ENCODE assay signal across 1 cellular context in the genomic region with DNA sequence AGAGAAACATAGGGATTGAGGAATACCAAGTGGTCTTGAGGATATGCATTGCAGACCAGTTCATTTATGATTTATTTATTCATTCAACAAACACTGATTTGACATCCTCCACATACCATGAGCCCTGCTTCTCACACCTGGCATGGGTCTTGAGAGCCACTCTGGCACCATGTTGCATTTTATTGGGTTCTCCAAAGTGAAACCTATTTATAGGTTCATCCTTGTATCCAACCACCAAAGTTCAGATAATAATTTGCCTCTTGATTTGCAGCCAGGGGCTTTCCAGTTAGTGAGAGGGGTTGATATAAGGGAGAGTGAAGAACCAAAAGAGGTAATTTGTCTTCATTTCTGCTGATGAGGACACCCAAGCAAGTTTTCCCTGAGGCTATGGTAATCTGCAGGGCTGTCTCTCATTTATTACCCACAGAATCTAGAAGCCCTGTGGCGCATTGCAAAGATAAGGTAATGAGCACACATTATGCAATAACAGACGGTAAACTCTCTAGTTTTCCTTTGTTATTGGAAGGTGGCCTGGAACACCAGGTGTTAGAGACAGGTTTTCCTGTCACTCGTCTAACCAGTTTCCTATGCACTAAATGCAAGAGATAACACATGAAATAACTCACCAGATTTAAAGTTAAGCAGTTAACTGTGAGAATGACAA.
A peak's percentile ranks its signal among the peaks of the same experiment; 100 is the strongest.
TF ChIP-seq lines count a peak whose summit lies in the region.

No MANE protein-coding gene starts in this region.

TF ChIP-seq in K562, 482 proteins besides CTCF, POLR2A, EP300 and RAD21:
- TF ChIP-seq, protein P1, sequence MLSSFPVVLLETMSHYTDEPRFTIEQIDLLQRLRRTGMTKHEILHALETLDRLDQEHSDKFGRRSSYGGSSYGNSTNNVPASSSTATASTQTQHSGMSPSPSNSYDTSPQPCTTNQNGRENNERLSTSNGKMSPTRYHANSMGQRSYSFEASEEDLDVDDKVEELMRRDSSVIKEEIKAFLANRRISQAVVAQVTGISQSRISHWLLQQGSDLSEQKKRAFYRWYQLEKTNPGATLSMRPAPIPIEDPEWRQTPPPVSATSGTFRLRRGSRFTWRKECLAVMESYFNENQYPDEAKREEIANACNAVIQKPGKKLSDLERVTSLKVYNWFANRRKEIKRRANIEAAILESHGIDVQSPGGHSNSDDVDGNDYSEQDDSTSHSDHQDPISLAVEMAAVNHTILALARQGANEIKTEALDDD (IDR thresholded peaks at IDR 0.05), result 0 out of 2 replicates have a peak, but pooled peaks have one; percentile 21
- peak; percentile 33; the same call in 1 of the 2 replicates for TF ChIP-seq SOX6 (IDR thresholded peaks at IDR 0.05)
- TF ChIP-seq CBX3 (IDR thresholded peaks at IDR 0.05; ENCODE audit: borderline replicate concordance in 1 of 2, low read length in 2 of 2), result no peak
- no peak for TF ChIP-seq ELF1 (tag; IDR thresholded peaks at IDR 0.05)
- TF ChIP-seq, protein P2, sequence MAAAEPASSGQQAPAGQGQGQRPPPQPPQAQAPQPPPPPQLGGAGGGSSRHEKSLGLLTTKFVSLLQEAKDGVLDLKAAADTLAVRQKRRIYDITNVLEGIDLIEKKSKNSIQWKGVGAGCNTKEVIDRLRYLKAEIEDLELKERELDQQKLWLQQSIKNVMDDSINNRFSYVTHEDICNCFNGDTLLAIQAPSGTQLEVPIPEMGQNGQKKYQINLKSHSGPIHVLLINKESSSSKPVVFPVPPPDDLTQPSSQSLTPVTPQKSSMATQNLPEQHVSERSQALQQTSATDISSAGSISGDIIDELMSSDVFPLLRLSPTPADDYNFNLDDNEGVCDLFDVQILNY (CRISPR knock-in tag; IDR thresholded peaks at IDR 0.05), result no peak
- no peak for TF ChIP-seq ZNF274 (IDR thresholded peaks at IDR 0.05; ENCODE audit: borderline replicate concordance, low read depth, low read length)
- no peak for TF ChIP-seq EZH2 (IDR thresholded peaks at IDR 0.05; ENCODE audit: borderline replicate concordance, low read depth, low read length)
- TF ChIP-seq NRF1 (conservative IDR thresholded peaks at IDR 0.05 in 1 of 2, IDR thresholded peaks at IDR 0.05 in 1 of 2), result no peak
- TF ChIP-seq, protein P3, sequence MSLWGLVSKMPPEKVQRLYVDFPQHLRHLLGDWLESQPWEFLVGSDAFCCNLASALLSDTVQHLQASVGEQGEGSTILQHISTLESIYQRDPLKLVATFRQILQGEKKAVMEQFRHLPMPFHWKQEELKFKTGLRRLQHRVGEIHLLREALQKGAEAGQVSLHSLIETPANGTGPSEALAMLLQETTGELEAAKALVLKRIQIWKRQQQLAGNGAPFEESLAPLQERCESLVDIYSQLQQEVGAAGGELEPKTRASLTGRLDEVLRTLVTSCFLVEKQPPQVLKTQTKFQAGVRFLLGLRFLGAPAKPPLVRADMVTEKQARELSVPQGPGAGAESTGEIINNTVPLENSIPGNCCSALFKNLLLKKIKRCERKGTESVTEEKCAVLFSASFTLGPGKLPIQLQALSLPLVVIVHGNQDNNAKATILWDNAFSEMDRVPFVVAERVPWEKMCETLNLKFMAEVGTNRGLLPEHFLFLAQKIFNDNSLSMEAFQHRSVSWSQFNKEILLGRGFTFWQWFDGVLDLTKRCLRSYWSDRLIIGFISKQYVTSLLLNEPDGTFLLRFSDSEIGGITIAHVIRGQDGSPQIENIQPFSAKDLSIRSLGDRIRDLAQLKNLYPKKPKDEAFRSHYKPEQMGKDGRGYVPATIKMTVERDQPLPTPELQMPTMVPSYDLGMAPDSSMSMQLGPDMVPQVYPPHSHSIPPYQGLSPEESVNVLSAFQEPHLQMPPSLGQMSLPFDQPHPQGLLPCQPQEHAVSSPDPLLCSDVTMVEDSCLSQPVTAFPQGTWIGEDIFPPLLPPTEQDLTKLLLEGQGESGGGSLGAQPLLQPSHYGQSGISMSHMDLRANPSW (CRISPR knock-in tag; IDR thresholded peaks at IDR 0.05), result no peak
- TF ChIP-seq CEBPG (CRISPR knock-in tag; IDR thresholded peaks at IDR 0.05), result peak; percentile 30; the same call in 1 of the 2 replicates
- peak; percentile 80 to 82 for TF ChIP-seq CEBPG (tag; conservative IDR thresholded peaks at IDR 0.05 in 1 of 2, IDR thresholded peaks at IDR 0.05 in 1 of 2)
- TF ChIP-seq CEBPB (tag; IDR thresholded peaks at IDR 0.05), result peak; percentile 91
- TF ChIP-seq, protein P4, sequence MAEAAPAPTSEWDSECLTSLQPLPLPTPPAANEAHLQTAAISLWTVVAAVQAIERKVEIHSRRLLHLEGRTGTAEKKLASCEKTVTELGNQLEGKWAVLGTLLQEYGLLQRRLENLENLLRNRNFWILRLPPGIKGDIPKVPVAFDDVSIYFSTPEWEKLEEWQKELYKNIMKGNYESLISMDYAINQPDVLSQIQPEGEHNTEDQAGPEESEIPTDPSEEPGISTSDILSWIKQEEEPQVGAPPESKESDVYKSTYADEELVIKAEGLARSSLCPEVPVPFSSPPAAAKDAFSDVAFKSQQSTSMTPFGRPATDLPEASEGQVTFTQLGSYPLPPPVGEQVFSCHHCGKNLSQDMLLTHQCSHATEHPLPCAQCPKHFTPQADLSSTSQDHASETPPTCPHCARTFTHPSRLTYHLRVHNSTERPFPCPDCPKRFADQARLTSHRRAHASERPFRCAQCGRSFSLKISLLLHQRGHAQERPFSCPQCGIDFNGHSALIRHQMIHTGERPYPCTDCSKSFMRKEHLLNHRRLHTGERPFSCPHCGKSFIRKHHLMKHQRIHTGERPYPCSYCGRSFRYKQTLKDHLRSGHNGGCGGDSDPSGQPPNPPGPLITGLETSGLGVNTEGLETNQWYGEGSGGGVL (CRISPR knock-in tag; IDR thresholded peaks at IDR 0.05), result no peak
